ENCODE assay signal across 9 cellular contexts in the genomic region with DNA sequence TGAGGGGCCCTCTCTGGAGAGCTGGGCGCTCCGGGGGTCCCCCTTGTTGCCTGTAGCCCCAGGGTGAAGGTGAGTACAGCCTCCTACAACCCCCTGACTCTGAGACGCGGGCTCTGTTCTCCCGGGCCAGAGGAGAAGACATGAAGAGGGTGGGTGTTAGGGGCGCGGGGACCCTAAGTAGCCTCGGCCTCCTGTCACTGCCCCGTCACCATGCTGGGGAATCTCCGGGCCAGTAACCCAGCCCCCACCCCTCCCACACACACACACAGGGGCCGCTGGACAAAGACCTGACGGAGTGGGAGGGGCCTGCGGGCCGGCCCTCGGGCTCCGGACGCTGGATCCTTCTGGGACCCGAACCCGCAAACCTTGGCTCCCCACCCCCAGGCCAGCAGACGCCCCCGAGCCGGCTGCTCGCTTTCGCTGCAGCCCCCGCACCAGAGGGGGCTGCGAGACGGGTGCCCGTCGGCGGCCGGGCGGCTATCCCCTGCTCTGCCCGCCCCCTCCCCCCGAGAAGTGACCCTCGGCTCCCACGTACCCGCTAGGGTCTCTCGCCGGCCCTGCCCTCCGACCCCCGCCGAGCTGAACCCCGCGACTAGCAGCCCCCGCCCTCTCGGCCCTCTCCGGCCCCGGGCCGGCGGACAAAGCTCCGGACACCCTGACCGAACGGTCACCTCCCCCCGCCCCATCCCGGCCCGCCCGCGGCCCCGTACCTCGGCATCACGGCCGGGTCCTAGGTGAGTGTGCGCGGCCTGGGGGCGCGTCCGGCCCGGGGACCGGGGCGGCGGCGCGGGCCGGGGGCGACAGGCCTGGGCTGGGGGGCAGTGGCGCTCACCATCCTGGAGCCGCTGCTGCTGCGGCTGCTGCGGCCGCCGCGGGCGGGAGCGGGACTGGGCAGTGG. TPM values are rescaled to one million over a fixed set of nuclear protein-coding genes. Genes with fewer than 3 reads are reported as not detected.
DNase-seq lines count a peak whose midpoint lies in the region; ATAC-seq, FAIRE-seq and TF ChIP-seq lines count a peak whose summit lies in the region.
"Had no signal": no experiment of that assay in that cellular context is flagged by ENCODE, and none has a peak within 500 bp of the region (broad histone marks: within the 10 kb centered on the region; RNA-seq: fewer than 3 reads in every experiment).

A gene with protein sequence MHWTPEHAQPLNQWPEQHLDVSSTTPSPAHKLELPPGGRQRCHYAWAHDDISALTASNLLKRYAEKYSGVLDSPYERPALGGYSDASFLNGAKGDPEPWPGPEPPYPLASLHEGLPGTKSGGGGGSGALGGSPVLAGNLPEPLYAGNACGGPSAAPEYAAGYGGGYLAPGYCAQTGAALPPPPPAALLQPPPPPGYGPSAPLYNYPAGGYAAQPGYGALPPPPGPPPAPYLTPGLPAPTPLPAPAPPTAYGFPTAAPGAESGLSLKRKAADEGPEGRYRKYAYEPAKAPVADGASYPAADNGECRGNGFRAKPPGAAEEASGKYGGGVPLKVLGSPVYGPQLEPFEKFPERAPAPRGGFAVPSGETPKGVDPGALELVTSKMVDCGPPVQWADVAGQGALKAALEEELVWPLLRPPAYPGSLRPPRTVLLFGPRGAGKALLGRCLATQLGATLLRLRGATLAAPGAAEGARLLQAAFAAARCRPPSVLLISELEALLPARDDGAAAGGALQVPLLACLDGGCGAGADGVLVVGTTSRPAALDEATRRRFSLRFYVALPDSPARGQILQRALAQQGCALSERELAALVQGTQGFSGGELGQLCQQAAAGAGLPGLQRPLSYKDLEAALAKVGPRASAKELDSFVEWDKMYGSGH (minus strand): TSS at position 889 of the 898 bp plus-strand sequence. CDS start 26,305 bp downstream, outside the sequence.

- no peaks in the 10 kb centered on the region for H3K9me3 Mint-ChIP-seq in naive thymus-derived CD8-positive, alpha-beta T cell

- H3K36me3 Mint-ChIP-seq in naive thymus-derived CD8-positive, alpha-beta T cell, result no peaks in the 10 kb centered on the region

- no peaks in the 10 kb centered on the region for H3K9me3 ChIP-seq in endothelial cell of umbilical vein (replicated peaks; ENCODE audit: control insufficient read depth, insufficient read depth, low read length)

- H3K36me3 ChIP-seq in endothelial cell of umbilical vein (ENCODE audit: control insufficient read depth in 2 of 2, extremely low read depth in 1 of 2, insufficient read depth in 2 of 2, low read length in 2 of 2), result no peaks in the 10 kb centered on the region

- no peak for TF ChIP-seq POLR2A in endothelial cell of umbilical vein (IDR thresholded peaks at IDR 0.05; ENCODE audit: low read depth, low read length)

- peak within 1 kb of the TSS; percentile 63 to 83 (median 72) for H3K4me3 Mint-ChIP-seq in naive thymus-derived CD8-positive, alpha-beta T cell

- H3K4me2 ChIP-seq in endothelial cell of umbilical vein (ENCODE audit: insufficient read depth, low read length), result peak within 1 kb of the TSS; percentile 87

- DNase-seq in Right ventricle myocardium inferior (ENCODE audit: missing footprints), result no peak
- no peak for DNase-seq in cardiac septum (ENCODE audit: low spot score)
- peak; percentile 35 for DNase-seq in endothelial cell of umbilical vein (ENCODE audit: low read depth, low spot score)
- peak in 1 of 10 donors; percentile 21 for DNase-seq in naive thymus-derived CD8-positive, alpha-beta T cell
- no peak for DNase-seq in GM19238 (ENCODE audit: insufficient read length, low spot score)
- DNase-seq in EL, result no peak

- H3K27ac ChIP-seq in endothelial cell of umbilical vein (ENCODE audit: insufficient read depth, low read depth, low read length), result no peak within 1 kb of the TSS

- no peak for TF ChIP-seq CTCF in endothelial cell of umbilical vein (IDR thresholded peaks at IDR 0.05; ENCODE audit: extremely low read depth in 1 of 2, insufficient read depth in 1 of 2, low read depth in 1 of 2, low read length in 2 of 2)

- BruUV-seq in endothelial cell of umbilical vein (replicated peaks; lab: Mats Ljungman, UMichigan), result no TSS peak

- H3K4me1 Mint-ChIP-seq in naive thymus-derived CD8-positive, alpha-beta T cell, result peaks cover 15 to 40% (median 30%) of the 10 kb centered on the region in 4 donors

- H3K27me3 ChIP-seq in endothelial cell of umbilical vein (ENCODE audit: control insufficient read depth in 2 of 2, insufficient read depth in 2 of 2, low read length in 2 of 2), result peaks cover 4% of the 10 kb centered on the region in 2 experiments

- POLR2A ChIA-PET in endothelial cell of umbilical vein (lab: Charles Lee), result no interaction called here
- POLR2A ChIA-PET in naive thymus-derived CD8-positive, alpha-beta T cell (lab: Charles Lee), result no interaction called here

- H2AFZ ChIP-seq in endothelial cell of umbilical vein (ENCODE audit: low read depth, low read length), result peak within 1 kb of the TSS; percentile 60

- H4K20me1 ChIP-seq in endothelial cell of umbilical vein (replicated peaks; ENCODE audit: control insufficient read depth, extremely low read depth, insufficient read depth, low read length), result no peaks in the 10 kb centered on the region

- peak; percentile 21 for ATAC-seq in Right ventricle myocardium inferior
- peak in 1 of 2 donors; percentile 53 for ATAC-seq in naive thymus-derived CD8-positive, alpha-beta T cell
- no peak for ATAC-seq in HG03432 (IDR thresholded peaks at IDR 0.05; ENCODE audit: unreplicated experiment)
- ATAC-seq in HG03025 (IDR thresholded peaks at IDR 0.05; ENCODE audit: low FRiP score, unreplicated experiment), result no peak

- dilution Hi-C loops in endothelial cell of umbilical vein (cut with MboI; ENCODE audit: extremely low pct_ligation_motif_present, low sequenced_read_pairs), result no loop called here

- H3K4me3 ChIP-seq in endothelial cell of umbilical vein (replicated peaks in 1 of 3; ENCODE audit: insufficient read depth in 1 of 3, low read depth in 1 of 3, low read length in 3 of 3), result peak within 1 kb of the TSS; percentile 62 to 84 (median 73)

- H3K79me2 ChIP-seq in endothelial cell of umbilical vein (ENCODE audit: control insufficient read depth, insufficient read depth, low read length), result no peaks in the 10 kb centered on the region

- CTCF ChIA-PET in endothelial cell of umbilical vein (lab: Charles Lee), result interaction anchor here (1.1 to 4.7 kb wide), 2 partner anchors 26 to 133 kb away, joined by 3 to 34 read pairs; no protein-coding TSS in a partner anchor

- peak within 1 kb of the TSS; percentile 52 for H3K9ac ChIP-seq in endothelial cell of umbilical vein (replicated peaks; ENCODE audit: extremely low read depth, insufficient read depth, low read length)

- H3K9me1 ChIP-seq in endothelial cell of umbilical vein (replicated peaks; ENCODE audit: control insufficient read depth, extremely low read depth, insufficient read depth, low read length), result no peaks in the 10 kb centered on the region

- FAIRE-seq in endothelial cell of umbilical vein (lab: Jason Lieb, UNC), result peak; percentile 66

- intact Hi-C loops in Right ventricle myocardium inferior (cut with DNase I) (no loop called here), cardiac septum (cut with DNase I) (no loop called here), endothelial cell of umbilical vein (cut with micrococcal nuclease) (no loop called here)

- peaks cover 6 to 43% (median 28%) of the 10 kb centered on the region in 5 donors for H3K27me3 Mint-ChIP-seq in naive thymus-derived CD8-positive, alpha-beta T cell

- H3K4me1 ChIP-seq in endothelial cell of umbilical vein (ENCODE audit: control insufficient read depth, extremely low read depth, insufficient read depth, low read length), result peaks cover 9% of the 10 kb centered on the region

- peak within 1 kb of the TSS in 2 of 10 donors; percentile 25 to 43 for H3K27ac Mint-ChIP-seq in naive thymus-derived CD8-positive, alpha-beta T cell

TF ChIP-seq in endothelial cell of umbilical vein, 7 proteins besides CTCF, POLR2A, EP300 and RAD21:
- TF ChIP-seq JUN (IDR thresholded peaks at IDR 0.05; ENCODE audit: borderline replicate concordance, insufficient read depth, insufficient read length, low read depth), result no peak
- no peak for TF ChIP-seq POLR2AphosphoS5 (IDR thresholded peaks at IDR 0.05; ENCODE audit: insufficient read depth, low read depth, low read length)
- TF ChIP-seq, protein P1, sequence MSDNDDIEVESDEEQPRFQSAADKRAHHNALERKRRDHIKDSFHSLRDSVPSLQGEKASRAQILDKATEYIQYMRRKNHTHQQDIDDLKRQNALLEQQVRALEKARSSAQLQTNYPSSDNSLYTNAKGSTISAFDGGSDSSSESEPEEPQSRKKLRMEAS (IDR thresholded peaks at IDR 0.05; ENCODE audit: insufficient read depth, insufficient read length), result no peak
- no peak for TF ChIP-seq GATA2 (IDR thresholded peaks at IDR 0.05; ENCODE audit: insufficient read depth, insufficient read length, low read depth, low read length)
- no peak for TF ChIP-seq FOS (IDR thresholded peaks at IDR 0.05; ENCODE audit: borderline replicate concordance, insufficient read depth, low read length)
- no peak for TF ChIP-seq MYC (IDR thresholded peaks at IDR 0.05; ENCODE audit: low read depth, low read length)
- TF ChIP-seq EZH2 (IDR thresholded peaks at IDR 0.05; ENCODE audit: borderline replicate concordance, low read depth, low read length, severe bottlenecking), result no peak

RNA-seq across cellular contexts. Expression of the gene that starts here (rescaled TPM):
- total RNA-seq in Right ventricle myocardium inferior, result 0.22 TPM
- total RNA-seq in cardiac septum, result 0.32 TPM
- 2.4 and 2.5 TPM in 2 replicates for total RNA-seq in endothelial cell of umbilical vein
- 1.4 and 1.5 TPM in 2 replicates for polyA plus RNA-seq in endothelial cell of umbilical vein
- polyA plus RNA-seq in endothelial cell of umbilical vein (2011; cell fraction: cytosol; rRNA removed), result 0.50 and 0.54 TPM in 2 replicates
- 3.3 TPM in 2 replicates for polyA plus RNA-seq in endothelial cell of umbilical vein (2011; cell fraction: nucleus; rRNA removed)
- 0.48 and 0.49 TPM in 2 replicates for polyA plus RNA-seq in endothelial cell of umbilical vein (2012)
- 4.6 and 5.1 TPM in 2 replicates for polyA minus RNA-seq in endothelial cell of umbilical vein
- polyA minus RNA-seq in endothelial cell of umbilical vein (2011; cell fraction: cytosol; rRNA and poly(A)+ RNA removed), result not detected
- polyA minus RNA-seq in endothelial cell of umbilical vein (2011; cell fraction: nucleus; rRNA and poly(A)+ RNA removed), result 2.5 and 3.5 TPM in 2 replicates
- total RNA-seq in naive thymus-derived CD8-positive, alpha-beta T cell, result 1 to 10 TPM; 2.8 to 3.2 TPM
- polyA plus RNA-seq in naive thymus-derived CD8-positive, alpha-beta T cell, result under 1 TPM in 2 of 3 donors, not detected in 1; 0.08 to 0.21 TPM
- total RNA-seq: Daoy had no signal

Comparison
In these comparisons a context has a peak if more than half of its experiments do, and no peak if none do; other contexts are left out.
1. Peak in ATAC-seq in Right ventricle myocardium inferior; RNA of the gene not detected or under 1 TPM.